In genomic region chr1:101298663-101299062, GRCh38 we compare ENCODE assay signal across 20 cellular contexts.
A peak's percentile ranks its signal among the peaks of the same experiment; 100 is the strongest.
DNase-seq lines count a peak whose midpoint lies in the region; ATAC-seq and TF ChIP-seq lines count a peak whose summit lies in the region.
"Had no signal": no experiment of that assay in that cellular context is flagged by ENCODE, and none has a peak within 500 bp of the region (broad histone marks: within the 10 kb centered on the region; RNA-seq: fewer than 3 reads in every experiment).

No MANE protein-coding gene starts in this region.

- WGBS in heart left ventricle, 4 donors: 41 to 55% (median 46%) methylated on average over 3 of the region's 3 CpGs

- no peaks in the 10 kb centered on the region for H3K9me3 Mint-ChIP-seq in naive thymus-derived CD4-positive, alpha-beta T cell
- no peaks in the 10 kb centered on the region for H3K9me3 Mint-ChIP-seq in CD14-positive monocyte
- H3K9me3 Mint-ChIP-seq: CD8-positive, alpha-beta memory T cell had no signal

- TF ChIP-seq CTCF in heart left ventricle (IDR thresholded peaks at IDR 0.05) (no peak), Loucy (conservative IDR thresholded peaks at IDR 0.05; ENCODE audit: low read length) (no peak), CD14-positive monocyte (IDR thresholded peaks at IDR 0.05) (no peak)

- H3K9me3 ChIP-seq in heart left ventricle: no peaks in the 10 kb centered on the region
- no peaks in the 10 kb centered on the region for H3K9me3 ChIP-seq in Loucy (ENCODE audit: insufficient read depth, low read depth, low read length)
- no peaks in the 10 kb centered on the region for H3K9me3 ChIP-seq in naive thymus-derived CD4-positive, alpha-beta T cell (ENCODE audit: control insufficient read depth in 2 of 3, low read length in 3 of 3)

- H3K4me3 Mint-ChIP-seq in naive thymus-derived CD4-positive, alpha-beta T cell: no peak overlapping the region
- H3K4me3 Mint-ChIP-seq in CD14-positive monocyte: no peak overlapping the region
- H3K4me3 Mint-ChIP-seq: CD8-positive, alpha-beta memory T cell had no signal

- no peak for TF ChIP-seq POLR2A in heart left ventricle (IDR thresholded peaks at IDR 0.05)

- no peak overlapping the region for H3K4me3 ChIP-seq in heart left ventricle
- peak overlapping the region; percentile 41 for H3K4me3 ChIP-seq in Loucy (ENCODE audit: low read length, poor library complexity, severe bottlenecking)
- H3K4me3 ChIP-seq in naive thymus-derived CD4-positive, alpha-beta T cell (ENCODE audit: low read length): no peak overlapping the region

- DNase-seq in heart left ventricle (no peak), cardiac septum (ENCODE audit: low spot score) (no peak), substantia nigra (lab: John Stamatoyannopoulos, UW) (no peak), activated gamma-delta T cell treated with Interleukin-2 at 50 U/mL for 16 hours (no peak), CD14-positive monocyte (ENCODE audit: low spot score) (no peak)
- peak; percentile 23 for DNase-seq in central memory CD4-positive, alpha-beta T cell
- no peak for DNase-seq in naive thymus-derived CD4-positive, alpha-beta T cell
- DNase-seq: ACHN; AML-193; CD8-positive, alpha-beta memory T cell; DND-41; GOT3; NCI-H1417 treated with DMSO at 0.1 percent for 48 hours; NCI-H1930; NCI-H2171; NCI-H446; NCI-H69; SHP77 treated with DMSO at 0.1 percent for 48 hours had no signal

- intact Hi-C loops in heart left ventricle (cut with DNase I) (no loop called here), cardiac septum (cut with DNase I) (no loop called here), CD14-positive monocyte (cut with micrococcal nuclease) (loop anchor here (5.0 to 10.0 kb wide), 2 partner anchors 264 to 376 kb away; no protein-coding TSS in a partner anchor)
- intact Hi-C loops in naive thymus-derived CD4-positive, alpha-beta T cell (cut with micrococcal nuclease): no loop called here

- ATAC-seq in heart left ventricle: peak in 3 of 4 donors; percentile 59 to 83 (median 62)
- ATAC-seq in naive thymus-derived CD4-positive, alpha-beta T cell: peak; percentile 62

- H3K36me3 Mint-ChIP-seq in naive thymus-derived CD4-positive, alpha-beta T cell: peaks cover 0 to 5% (median 0%) of the 10 kb centered on the region in 5 donors
- no peaks in the 10 kb centered on the region for H3K36me3 Mint-ChIP-seq in CD14-positive monocyte

- H3K4me1 ChIP-seq in heart left ventricle (peaks cover 0 to 6% (median 0%) of the 10 kb centered on the region in 12 donors), Loucy (ENCODE audit: insufficient read depth, low read length, poor library complexity, severe bottlenecking) (peaks cover 54% of the 10 kb centered on the region)
- H3K4me1 ChIP-seq in naive thymus-derived CD4-positive, alpha-beta T cell (ENCODE audit: control insufficient read depth in 2 of 2, insufficient read depth in 2 of 2, low read length in 2 of 2): peaks cover 0 to 1% of the 10 kb centered on the region in 2 donors

- H3K27me3 ChIP-seq in heart left ventricle: peaks cover 0 to 3% (median 0%) of the 10 kb centered on the region in 9 donors
- no peaks in the 10 kb centered on the region for H3K27me3 ChIP-seq in Loucy (ENCODE audit: insufficient read depth, low read length, poor library complexity, severe bottlenecking)
- H3K27me3 ChIP-seq in naive thymus-derived CD4-positive, alpha-beta T cell (ENCODE audit: control insufficient read depth in 2 of 2, insufficient read depth in 2 of 2, low read length in 2 of 2): no peaks in the 10 kb centered on the region

- peak overlapping the region; percentile 61 for H3K4me2 ChIP-seq in Loucy (ENCODE audit: low read depth, low read length, poor library complexity, severe bottlenecking)

- peaks cover 0 to 24% (median 0%) of the 10 kb centered on the region in 5 donors for H3K27me3 Mint-ChIP-seq in naive thymus-derived CD4-positive, alpha-beta T cell
- H3K27me3 Mint-ChIP-seq in CD14-positive monocyte (ENCODE audit: low read depth in 3 of 3): peaks cover 0 to 2% (median 1%) of the 10 kb centered on the region in 3 donors

- H3K4me1 Mint-ChIP-seq in naive thymus-derived CD4-positive, alpha-beta T cell: peaks cover 2 to 33% (median 16%) of the 10 kb centered on the region in 7 donors
- peaks cover 3% of the 10 kb centered on the region for H3K4me1 Mint-ChIP-seq in CD14-positive monocyte

- H3K36me3 ChIP-seq in heart left ventricle (no peaks in the 10 kb centered on the region), Loucy (ENCODE audit: insufficient read depth, low read length) (no peaks in the 10 kb centered on the region)
- no peaks in the 10 kb centered on the region for H3K36me3 ChIP-seq in naive thymus-derived CD4-positive, alpha-beta T cell (ENCODE audit: control insufficient read depth in 2 of 3, insufficient read depth in 3 of 3, low read length in 3 of 3)

- no peaks in the 10 kb centered on the region for H3K9me2 ChIP-seq in Loucy (replicated peaks; ENCODE audit: low read depth, low read length)

- peak overlapping the region in 5 of 12 donors; percentile 21 to 54 (median 31) for H3K27ac ChIP-seq in heart left ventricle
- H3K27ac ChIP-seq in naive thymus-derived CD4-positive, alpha-beta T cell (ENCODE audit: low read depth, low read length): no peak overlapping the region
- no peak overlapping the region for H3K27ac ChIP-seq in substantia nigra (ENCODE audit: low read depth, low read length, poor library complexity, severe bottlenecking)
- H3K27ac ChIP-seq: HL-60 had no signal

- CTCF ChIA-PET in naive thymus-derived CD4-positive, alpha-beta T cell (lab: Charles Lee): interaction anchor here (1.1 to 2.1 kb wide), 2 partner anchors 10 to 59 kb away, joined by 4 to 9 read pairs; no protein-coding TSS in a partner anchor

- POLR2A ChIA-PET in naive thymus-derived CD4-positive, alpha-beta T cell (lab: Charles Lee): interaction anchor here (1.4 kb wide), 1 partner anchor 11 kb away, joined by 4 read pairs; no protein-coding TSS in a partner anchor

- peaks cover 9% of the 10 kb centered on the region for H3F3A ChIP-seq in Loucy (ENCODE audit: low read depth)

- H4K20me1 ChIP-seq in Loucy (ENCODE audit: insufficient read depth, low read length, poor library complexity, severe bottlenecking): no peaks in the 10 kb centered on the region

- H3K27ac Mint-ChIP-seq in naive thymus-derived CD4-positive, alpha-beta T cell: peak overlapping the region in 1 of 9 donors; percentile 5
- H3K27ac Mint-ChIP-seq in CD14-positive monocyte: no peak overlapping the region

- H2AFZ ChIP-seq in Loucy (ENCODE audit: low read length): no peak overlapping the region

- H3K79me2 ChIP-seq in Loucy (ENCODE audit: insufficient read depth, low read length): no peaks in the 10 kb centered on the region

- peak overlapping the region; percentile 13 for H3K9ac ChIP-seq in Loucy (ENCODE audit: low read depth, low read length, poor library complexity, severe bottlenecking)

Comparison
In these comparisons a context has a peak if more than half of its experiments do, and no peak if none do; other contexts are left out.
1. intact Hi-C loops: an anchor here in CD14-positive monocyte (5.0 to 10.0 kb wide); none called in heart left ventricle, cardiac septum and naive thymus-derived CD4-positive, alpha-beta T cell.